8 cellular contexts compared by ENCODE assay signal in the genomic region with DNA sequence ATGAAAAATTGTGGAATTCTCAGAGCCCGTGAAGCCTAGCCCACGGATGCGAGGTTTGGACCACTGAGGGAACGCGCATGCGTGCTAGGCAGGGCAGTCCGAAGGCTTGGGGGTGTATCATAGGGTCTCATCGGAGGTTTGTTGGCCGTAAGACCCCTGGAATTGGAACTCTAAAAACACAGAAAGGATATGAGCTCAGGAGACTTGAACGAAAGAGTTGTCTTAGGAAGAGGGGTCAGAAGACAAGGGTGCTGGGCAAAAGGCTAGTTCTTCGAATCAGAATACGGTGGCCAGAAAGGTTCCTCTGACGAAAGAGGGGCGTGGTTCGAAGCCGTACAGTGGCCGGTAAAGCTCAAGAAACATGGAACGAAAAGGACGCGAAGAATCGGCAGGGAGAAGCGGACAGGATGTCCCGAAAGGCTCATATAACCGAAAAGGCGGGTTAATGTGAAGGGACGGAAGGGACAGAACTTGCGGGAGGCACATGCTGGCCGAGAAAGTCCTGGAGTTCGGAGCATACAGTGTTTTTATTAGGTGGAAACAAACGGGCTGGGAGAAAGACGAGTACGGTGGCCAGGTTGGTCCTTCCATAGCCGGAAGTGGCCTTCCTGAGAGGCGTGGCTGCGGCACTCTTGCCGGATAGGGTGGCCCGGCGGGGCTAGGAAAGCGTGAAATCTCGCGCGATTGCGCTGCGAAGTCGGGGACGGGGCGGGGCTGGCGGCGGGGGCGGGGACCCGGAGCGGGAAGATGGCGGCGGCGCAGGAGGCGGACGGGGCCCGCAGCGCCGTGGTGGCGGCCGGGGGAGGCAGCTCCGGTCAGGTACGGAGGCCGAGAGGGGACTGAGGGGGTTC. TPM values are rescaled to one million over a fixed set of nuclear protein-coding genes. Genes with fewer than 3 reads are reported as not detected.
A peak's percentile ranks its signal among the peaks of the same experiment; 100 is the strongest.
DNase-seq lines count a peak whose midpoint lies in the region; ATAC-seq and TF ChIP-seq lines count a peak whose summit lies in the region.

TSS of gene CLPTM1 (plus strand) at position 732 of the 851 bp plus-strand sequence. CDS start at position 748, 16 bp downstream.

- ATAC-seq in GM23338 = peak; percentile 92

- TF ChIP-seq POLR2A in esophagus squamous epithelium (IDR thresholded peaks at IDR 0.05) = peak in 3 of 4 donors; percentile 44 to 77 (median 48)

- H3K27me3 ChIP-seq in DOHH2 (ENCODE audit: control insufficient read depth, low read length) (no peaks in the 10 kb centered on the region), GM23338 (ENCODE audit: insufficient read depth) (no peaks in the 10 kb centered on the region), esophagus squamous epithelium (no peaks in the 10 kb centered on the region)

- peaks cover 24% of the 10 kb centered on the region for H3K4me1 Mint-ChIP-seq in GM23338

- DNase-seq in GM23338 (ENCODE audit: low spot score) (peak; percentile 99), Kasumi-1 (lab: John Stamatoyannopoulos, UW) (peak; percentile 95 to 96), RKO (ENCODE audit: low spot score) (peak; percentile 97), activated T-helper 1 cell treated with Interleukin-2 at 50 U/mL for 16 hours (ENCODE audit: low read depth) (peak; percentile 94), esophagus squamous epithelium (lab: John Stamatoyannopoulos, UW) (peak; percentile 82), myocyte (ENCODE audit: low read depth) (peak; percentile 97)
- DNase-seq in stimulated activated CD8-positive, alpha-beta memory T cell treated with anti-CD3 and anti-CD28 coated beads, Interleukin-7, amount 100 ng/mL, for 4 hours (ENCODE audit: low read depth in 2 of 2) = peak; percentile 93 to 96

- no peak for TF ChIP-seq CTCF in DOHH2 (IDR thresholded peaks at IDR 0.05; ENCODE audit: low read depth, low read length, poor library complexity, severe bottlenecking)
- no peak for TF ChIP-seq CTCF in GM23338 (conservative IDR thresholded peaks at IDR 0.05; ENCODE audit: low read depth in 2 of 2)
- TF ChIP-seq CTCF in esophagus squamous epithelium (IDR thresholded peaks at IDR 0.05) = peak in 4 of 6 experiments; percentile 4 to 41 (median 20)

- peak within 1 kb of the TSS; percentile 97 for H3K4me3 Mint-ChIP-seq in GM23338

- H3K4me2 ChIP-seq in DOHH2 (ENCODE audit: low read length) = peak within 1 kb of the TSS; percentile 88
- H3K4me2 ChIP-seq in GM23338 = peak within 1 kb of the TSS; percentile 93

- peaks cover 51% of the 10 kb centered on the region for H3K4me1 ChIP-seq in DOHH2 (ENCODE audit: control insufficient read depth, low read length)
- peaks cover 5% of the 10 kb centered on the region for H3K4me1 ChIP-seq in GM23338 (ENCODE audit: insufficient read depth)
- peaks cover 31 to 60% (median 32%) of the 10 kb centered on the region in 3 donors for H3K4me1 ChIP-seq in esophagus squamous epithelium

- H4K20me1 ChIP-seq in DOHH2 (ENCODE audit: control insufficient read depth, insufficient read depth, low read depth, low read length) = peaks cover 14% of the 10 kb centered on the region
- peaks cover 15% of the 10 kb centered on the region for H4K20me1 ChIP-seq in GM23338 (replicated peaks; ENCODE audit: insufficient read depth)

- 0 to 2% methylated on average over 33 to 53 of the region's 65 CpGs for WGBS in esophagus squamous epithelium, 2 donors

- intact Hi-C loops in esophagus squamous epithelium (cut with DNase I) = loop anchor here (5.0 kb wide), 1 partner anchor 53 kb away; no protein-coding TSS in a partner anchor

- H3K27ac ChIP-seq in DOHH2 (ENCODE audit: low read depth, low read length) = peak within 1 kb of the TSS; percentile 83
- peak within 1 kb of the TSS; percentile 90 for H3K27ac ChIP-seq in GM23338 (ENCODE audit: low read depth)
- peak within 1 kb of the TSS; percentile 89 to 99 (median 98) for H3K27ac ChIP-seq in esophagus squamous epithelium

- H3K27ac Mint-ChIP-seq in GM23338 = peak within 1 kb of the TSS; percentile 99

- peak within 1 kb of the TSS; percentile 97 for H3K4me3 ChIP-seq in DOHH2 (ENCODE audit: low read length)
- peak within 1 kb of the TSS; percentile 59 for H3K4me3 ChIP-seq in GM23338
- H3K4me3 ChIP-seq in esophagus squamous epithelium = peak within 1 kb of the TSS; percentile 72 to 100 (median 100)

- no peaks in the 10 kb centered on the region; the same call in 2 of the 3 replicates for H3K36me3 Mint-ChIP-seq in GM23338 (ENCODE audit: low read depth)

- no peaks in the 10 kb centered on the region for H3K9me2 ChIP-seq in DOHH2 (replicated peaks; ENCODE audit: control insufficient read depth, low read length)
- H3K9me2 ChIP-seq in GM23338 (ENCODE audit: insufficient read depth) = no peaks in the 10 kb centered on the region

- peak within 1 kb of the TSS; percentile 83 for H2AFZ ChIP-seq in GM23338

- H3K36me3 ChIP-seq in DOHH2 (ENCODE audit: control insufficient read depth, low read length) = peaks cover 31% of the 10 kb centered on the region
- H3K36me3 ChIP-seq in GM23338 (ENCODE audit: insufficient read depth) = no peaks in the 10 kb centered on the region
- peaks cover 0 to 12% (median 0%) of the 10 kb centered on the region in 3 donors for H3K36me3 ChIP-seq in esophagus squamous epithelium

- H3K9me3 ChIP-seq in DOHH2 (ENCODE audit: control insufficient read depth, insufficient read depth, low read length) (no peaks in the 10 kb centered on the region), esophagus squamous epithelium (no peaks in the 10 kb centered on the region)

- H3K79me2 ChIP-seq in DOHH2 (ENCODE audit: control insufficient read depth, low read length) = peaks cover 67% of the 10 kb centered on the region
- H3K79me2 ChIP-seq in GM23338 (replicated peaks; ENCODE audit: insufficient read depth) = peaks cover 45% of the 10 kb centered on the region

- peaks cover 19% of the 10 kb centered on the region for H3K27me3 Mint-ChIP-seq in GM23338 (ENCODE audit: insufficient read depth, low read depth, poor library complexity)

- H3K9me3 Mint-ChIP-seq in GM23338 = no peaks in the 10 kb centered on the region; the same call in 2 of the 3 replicates

- H3F3A ChIP-seq in DOHH2 (ENCODE audit: control insufficient read depth, insufficient read depth) (no peaks in the 10 kb centered on the region; the same call in 1 of the 2 replicates), GM23338 (replicated peaks; ENCODE audit: low read depth) (peaks cover 20% of the 10 kb centered on the region; the same call in 1 of the 2 replicates)

TF ChIP-seq in GM23338, 12 proteins besides CTCF, POLR2A, EP300 and RAD21:
- TF ChIP-seq POLR2AphosphoS5 (IDR thresholded peaks at IDR 0.05; ENCODE audit: low read depth) (peak; percentile 70), CREB1 (CRISPR knock-in tag; IDR thresholded peaks at IDR 0.05; ENCODE audit: low read depth) (peak; percentile 88), JUNB (IDR thresholded peaks at IDR 0.05; ENCODE audit: unreplicated experiment) (no peak)
- TF ChIP-seq, protein P1, sequence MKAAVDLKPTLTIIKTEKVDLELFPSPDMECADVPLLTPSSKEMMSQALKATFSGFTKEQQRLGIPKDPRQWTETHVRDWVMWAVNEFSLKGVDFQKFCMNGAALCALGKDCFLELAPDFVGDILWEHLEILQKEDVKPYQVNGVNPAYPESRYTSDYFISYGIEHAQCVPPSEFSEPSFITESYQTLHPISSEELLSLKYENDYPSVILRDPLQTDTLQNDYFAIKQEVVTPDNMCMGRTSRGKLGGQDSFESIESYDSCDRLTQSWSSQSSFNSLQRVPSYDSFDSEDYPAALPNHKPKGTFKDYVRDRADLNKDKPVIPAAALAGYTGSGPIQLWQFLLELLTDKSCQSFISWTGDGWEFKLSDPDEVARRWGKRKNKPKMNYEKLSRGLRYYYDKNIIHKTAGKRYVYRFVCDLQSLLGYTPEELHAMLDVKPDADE (IDR thresholded peaks at IDR 0.05) = peak; percentile 71; the same call in 1 of the 2 replicates

RNA-seq across cellular contexts. Expression of gene CLPTM1, which starts in this region (rescaled TPM):
- total RNA-seq in GM23338 (2014; rRNA removed; shearing (Covaris generic)) = 70.6 and 71.5 TPM in 2 replicates
- polyA plus RNA-seq in GM23338 (2016; fragmentation: Nextera tagmentation; extraction: Ambion mirVana) = 36.7 and 41.6 TPM in 2 replicates
- total RNA-seq in esophagus squamous epithelium (10 to 100 TPM; 44.2 to 76.9 (median 56.3) TPM), myocyte (73.2 and 91.7 TPM in 2 replicates)
- polyA plus RNA-seq in myocyte (2012) = 117 TPM

Comparison
In these comparisons a context has a peak if more than half of its experiments do, and no peak if none do; other contexts are left out.
1. Peak in every context shown above with its lines: DNase-seq, ATAC-seq, H3K4me3 ChIP-seq and H3K27ac ChIP-seq.
2. CTCF ChIP-seq: peak in esophagus squamous epithelium (4 of 6); none in DOHH2 (single experiment) and GM23338 (0 of 2).